Comparison of ENCODE assay signal across 9 cellular contexts in genomic region chr15:33194704-33195261, GRCh38. TPM values are rescaled to one million over a fixed set of nuclear protein-coding genes. Genes with fewer than 3 reads are reported as not detected.
DNase-seq lines count a peak whose midpoint lies in the region; ATAC-seq and TF ChIP-seq lines count a peak whose summit lies in the region.
"Had no signal": no experiment of that assay in that cellular context is flagged by ENCODE, and none has a peak within 500 bp of the region (broad histone marks: within the 10 kb centered on the region; RNA-seq: fewer than 3 reads in every experiment).

Gene FMN1, minus strand, starts transcription at chr15:33194714. Its CDS starts 39,800 bp downstream, at chr15:33154914.

- intact Hi-C loops in Right ventricle myocardium inferior (cut with DNase I): loop anchor here (10.0 kb wide), 1 partner anchor 170 kb away; no protein-coding TSS in a partner anchor

- no peaks in the 10 kb centered on the region for H3K36me3 ChIP-seq in KMS-11 (ENCODE audit: insufficient read depth)

- peak within 1 kb of the TSS; percentile 67; the same call in 1 of the 2 replicates for H2AFZ ChIP-seq in KMS-11 (ENCODE audit: low read depth)

- no peaks in the 10 kb centered on the region for H4K20me1 ChIP-seq in KMS-11 (ENCODE audit: insufficient read depth)

- peaks cover 5% of the 10 kb centered on the region for H3K4me1 ChIP-seq in KMS-11 (ENCODE audit: low read depth, poor library complexity, severe bottlenecking)

- peak within 1 kb of the TSS; percentile 71 for H3K4me3 Mint-ChIP-seq in activated naive CD8-positive, alpha-beta T cell treated with anti-CD3 and anti-CD28 coated beads, Interleukin-2, amount 50 U/mL, for 24 hours

- TF ChIP-seq CTCF in KMS-11 (conservative IDR thresholded peaks at IDR 0.05; ENCODE audit: low read depth, low read length) (no peak), omental fat pad (IDR thresholded peaks at IDR 0.05) (no peak), subcutaneous adipose tissue (IDR thresholded peaks at IDR 0.05; ENCODE audit: low read depth) (no peak)

- H3K27ac Mint-ChIP-seq in activated naive CD8-positive, alpha-beta T cell treated with anti-CD3 and anti-CD28 coated beads, Interleukin-2, amount 50 U/mL, for 24 hours: no peak within 1 kb of the TSS

- H3K4me1 Mint-ChIP-seq in activated naive CD8-positive, alpha-beta T cell treated with anti-CD3 and anti-CD28 coated beads, Interleukin-2, amount 50 U/mL, for 24 hours: peaks cover 14% of the 10 kb centered on the region

- peaks cover 16% of the 10 kb centered on the region; the same call in 1 of the 2 replicates for H3K27me3 ChIP-seq in KMS-11 (ENCODE audit: insufficient read depth, low read depth)

- no peaks in the 10 kb centered on the region for H3K9me3 Mint-ChIP-seq in activated naive CD8-positive, alpha-beta T cell treated with anti-CD3 and anti-CD28 coated beads, Interleukin-2, amount 50 U/mL, for 24 hours

- H3K79me2 ChIP-seq in KMS-11 (ENCODE audit: insufficient read depth, low read depth): no peaks in the 10 kb centered on the region

- DNase-seq in DMS114 treated with DMSO at 0.1 percent for 48 hours (lab: John Stamatoyannopoulos, UW; ENCODE audit: unreplicated experiment) (peak; percentile 89), SW 1271 (lab: John Stamatoyannopoulos, UW) (peak; percentile 73 to 83), Right ventricle myocardium inferior (ENCODE audit: missing footprints) (peak; percentile 95), omental fat pad (ENCODE audit: low spot score) (peak; percentile 77)
- peak; percentile 89 for DNase-seq in activated naive CD8-positive, alpha-beta T cell treated with anti-CD3 and anti-CD28 coated beads, Interleukin-2, amount 50 U/mL, for 24 hours

- peak within 1 kb of the TSS; percentile 51; the same call in 1 of the 2 replicates for H3K4me2 ChIP-seq in KMS-11

- H3K27me3 Mint-ChIP-seq in activated naive CD8-positive, alpha-beta T cell treated with anti-CD3 and anti-CD28 coated beads, Interleukin-2, amount 50 U/mL, for 24 hours: peaks cover 14% of the 10 kb centered on the region

- no peak within 1 kb of the TSS for H3K4me3 ChIP-seq in KMS-11 (IDR thresholded peaks at IDR 0.05; ENCODE audit: insufficient read depth, low read depth, low read length)

- ATAC-seq in GM21723 (IDR thresholded peaks at IDR 0.05; ENCODE audit: unreplicated experiment) (peak; percentile 95), Right ventricle myocardium inferior (peak; percentile 100), omental fat pad (ENCODE audit: low FRiP score) (peak; percentile 99)
- peak; percentile 97 for ATAC-seq in activated naive CD8-positive, alpha-beta T cell treated with anti-CD3 and anti-CD28 coated beads, Interleukin-2, amount 50 U/mL, for 24 hours

- H3K27ac ChIP-seq in KMS-11: no peak within 1 kb of the TSS
- H3K27ac ChIP-seq: VCaP had no signal

- no peak within 1 kb of the TSS for H3K9ac ChIP-seq in KMS-11

- H3K36me3 Mint-ChIP-seq in activated naive CD8-positive, alpha-beta T cell treated with anti-CD3 and anti-CD28 coated beads, Interleukin-2, amount 50 U/mL, for 24 hours (ENCODE audit: low read depth): no peaks in the 10 kb centered on the region

RNA-seq across cellular contexts. Expression of gene FMN1, which starts in this region (rescaled TPM):
- 3.3 TPM for total RNA-seq in Right ventricle myocardium inferior
- 10 to 100 TPM; 19.9 to 35.5 (median 28.5) TPM for total RNA-seq in omental fat pad
- total RNA-seq in subcutaneous adipose tissue: 10 to 100 TPM; 15.6 to 76.7 (median 53.9) TPM
